In the genomic region with DNA sequence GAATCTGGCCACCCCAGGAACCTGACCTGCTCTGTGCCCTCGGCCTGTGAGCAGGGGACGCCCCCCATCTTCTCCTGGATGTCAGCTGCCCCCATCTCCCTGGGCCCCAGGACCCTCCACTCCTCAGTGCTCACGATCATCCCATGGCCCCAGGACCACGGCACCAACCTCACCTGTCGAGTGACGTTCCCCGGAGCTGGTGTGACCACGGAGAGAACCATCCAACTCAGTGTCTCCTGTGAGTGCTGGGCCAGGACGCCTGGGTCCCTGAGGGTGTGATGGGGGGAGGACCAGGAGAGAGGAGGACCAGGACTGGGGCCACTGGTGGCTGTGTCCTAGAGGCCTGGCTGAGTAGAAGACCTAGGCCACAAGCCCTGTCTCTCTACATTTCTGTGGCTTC, we compare ENCODE assay signal across 1 cellular context.
TF ChIP-seq lines count a peak whose summit lies in the region.

No MANE protein-coding gene starts in this region.

TF ChIP-seq in SK-N-SH treated with all-trans-retinoic acid at 6 μM for 48 hours, 23 proteins besides CTCF, POLR2A, EP300 and RAD21:
- TF ChIP-seq ZNF8 (CRISPR knock-in tag; IDR thresholded peaks at IDR 0.05) (no peak), GLIS3 (CRISPR knock-in tag; IDR thresholded peaks at IDR 0.05) (no peak), CSDC2 (CRISPR knock-in tag; IDR thresholded peaks at IDR 0.05) (no peak), ESRRG (CRISPR knock-in tag; IDR thresholded peaks at IDR 0.05) (no peak), ZFP3 (CRISPR knock-in tag; IDR thresholded peaks at IDR 0.05) (no peak), ISL1 (CRISPR knock-in tag; IDR thresholded peaks at IDR 0.05) (no peak), TCF4 (CRISPR knock-in tag; IDR thresholded peaks at IDR 0.05; ENCODE audit: borderline replicate concordance) (no peak), TOX (CRISPR knock-in tag; IDR thresholded peaks at IDR 0.05; ENCODE audit: borderline replicate concordance) (no peak), PPARA (CRISPR knock-in tag; IDR thresholded peaks at IDR 0.05; ENCODE audit: borderline replicate concordance) (no peak), ZC3H10 (CRISPR knock-in tag; IDR thresholded peaks at IDR 0.05) (no peak), SNAI2 (CRISPR knock-in tag; IDR thresholded peaks at IDR 0.05) (no peak)
- TF ChIP-seq, protein P1, sequence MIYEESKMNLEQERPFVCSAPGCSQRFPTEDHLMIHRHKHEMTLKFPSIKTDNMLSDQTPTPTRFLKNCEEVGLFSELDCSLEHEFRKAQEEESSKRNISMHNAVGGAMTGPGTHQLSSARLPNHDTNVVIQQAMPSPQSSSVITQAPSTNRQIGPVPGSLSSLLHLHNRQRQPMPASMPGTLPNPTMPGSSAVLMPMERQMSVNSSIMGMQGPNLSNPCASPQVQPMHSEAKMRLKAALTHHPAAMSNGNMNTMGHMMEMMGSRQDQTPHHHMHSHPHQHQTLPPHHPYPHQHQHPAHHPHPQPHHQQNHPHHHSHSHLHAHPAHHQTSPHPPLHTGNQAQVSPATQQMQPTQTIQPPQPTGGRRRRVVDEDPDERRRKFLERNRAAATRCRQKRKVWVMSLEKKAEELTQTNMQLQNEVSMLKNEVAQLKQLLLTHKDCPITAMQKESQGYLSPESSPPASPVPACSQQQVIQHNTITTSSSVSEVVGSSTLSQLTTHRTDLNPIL (CRISPR knock-in tag; IDR thresholded peaks at IDR 0.05; ENCODE audit: low read depth), result no peak
- TF ChIP-seq, protein P2, sequence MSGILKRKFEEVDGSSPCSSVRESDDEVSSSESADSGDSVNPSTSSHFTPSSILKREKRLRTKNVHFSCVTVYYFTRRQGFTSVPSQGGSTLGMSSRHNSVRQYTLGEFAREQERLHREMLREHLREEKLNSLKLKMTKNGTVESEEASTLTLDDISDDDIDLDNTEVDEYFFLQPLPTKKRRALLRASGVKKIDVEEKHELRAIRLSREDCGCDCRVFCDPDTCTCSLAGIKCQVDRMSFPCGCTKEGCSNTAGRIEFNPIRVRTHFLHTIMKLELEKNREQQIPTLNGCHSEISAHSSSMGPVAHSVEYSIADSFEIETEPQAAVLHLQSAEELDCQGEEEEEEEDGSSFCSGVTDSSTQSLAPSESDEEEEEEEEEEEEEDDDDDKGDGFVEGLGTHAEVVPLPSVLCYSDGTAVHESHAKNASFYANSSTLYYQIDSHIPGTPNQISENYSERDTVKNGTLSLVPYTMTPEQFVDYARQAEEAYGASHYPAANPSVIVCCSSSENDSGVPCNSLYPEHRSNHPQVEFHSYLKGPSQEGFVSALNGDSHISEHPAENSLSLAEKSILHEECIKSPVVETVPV (CRISPR knock-in tag; IDR thresholded peaks at IDR 0.05), result no peak
- TF ChIP-seq, protein P3, sequence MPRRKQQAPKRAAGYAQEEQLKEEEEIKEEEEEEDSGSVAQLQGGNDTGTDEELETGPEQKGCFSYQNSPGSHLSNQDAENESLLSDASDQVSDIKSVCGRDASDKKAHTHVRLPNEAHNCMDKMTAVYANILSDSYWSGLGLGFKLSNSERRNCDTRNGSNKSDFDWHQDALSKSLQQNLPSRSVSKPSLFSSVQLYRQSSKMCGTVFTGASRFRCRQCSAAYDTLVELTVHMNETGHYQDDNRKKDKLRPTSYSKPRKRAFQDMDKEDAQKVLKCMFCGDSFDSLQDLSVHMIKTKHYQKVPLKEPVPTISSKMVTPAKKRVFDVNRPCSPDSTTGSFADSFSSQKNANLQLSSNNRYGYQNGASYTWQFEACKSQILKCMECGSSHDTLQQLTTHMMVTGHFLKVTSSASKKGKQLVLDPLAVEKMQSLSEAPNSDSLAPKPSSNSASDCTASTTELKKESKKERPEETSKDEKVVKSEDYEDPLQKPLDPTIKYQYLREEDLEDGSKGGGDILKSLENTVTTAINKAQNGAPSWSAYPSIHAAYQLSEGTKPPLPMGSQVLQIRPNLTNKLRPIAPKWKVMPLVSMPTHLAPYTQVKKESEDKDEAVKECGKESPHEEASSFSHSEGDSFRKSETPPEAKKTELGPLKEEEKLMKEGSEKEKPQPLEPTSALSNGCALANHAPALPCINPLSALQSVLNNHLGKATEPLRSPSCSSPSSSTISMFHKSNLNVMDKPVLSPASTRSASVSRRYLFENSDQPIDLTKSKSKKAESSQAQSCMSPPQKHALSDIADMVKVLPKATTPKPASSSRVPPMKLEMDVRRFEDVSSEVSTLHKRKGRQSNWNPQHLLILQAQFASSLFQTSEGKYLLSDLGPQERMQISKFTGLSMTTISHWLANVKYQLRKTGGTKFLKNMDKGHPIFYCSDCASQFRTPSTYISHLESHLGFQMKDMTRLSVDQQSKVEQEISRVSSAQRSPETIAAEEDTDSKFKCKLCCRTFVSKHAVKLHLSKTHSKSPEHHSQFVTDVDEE (CRISPR knock-in tag; IDR thresholded peaks at IDR 0.05), result no peak
- TF ChIP-seq, protein P4, sequence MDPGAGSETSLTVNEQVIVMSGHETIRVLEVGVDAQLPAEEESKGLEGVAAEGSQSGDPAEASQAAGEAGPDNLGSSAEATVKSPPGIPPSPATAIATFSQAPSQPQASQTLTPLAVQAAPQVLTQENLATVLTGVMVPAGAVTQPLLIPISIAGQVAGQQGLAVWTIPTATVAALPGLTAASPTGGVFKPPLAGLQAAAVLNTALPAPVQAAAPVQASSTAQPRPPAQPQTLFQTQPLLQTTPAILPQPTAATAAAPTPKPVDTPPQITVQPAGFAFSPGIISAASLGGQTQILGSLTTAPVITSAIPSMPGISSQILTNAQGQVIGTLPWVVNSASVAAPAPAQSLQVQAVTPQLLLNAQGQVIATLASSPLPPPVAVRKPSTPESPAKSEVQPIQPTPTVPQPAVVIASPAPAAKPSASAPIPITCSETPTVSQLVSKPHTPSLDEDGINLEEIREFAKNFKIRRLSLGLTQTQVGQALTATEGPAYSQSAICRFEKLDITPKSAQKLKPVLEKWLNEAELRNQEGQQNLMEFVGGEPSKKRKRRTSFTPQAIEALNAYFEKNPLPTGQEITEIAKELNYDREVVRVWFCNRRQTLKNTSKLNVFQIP (CRISPR knock-in tag; IDR thresholded peaks at IDR 0.05; ENCODE audit: borderline replicate concordance, low read depth), result no peak
